ENCODE assay signal across 20 cellular contexts in genomic region chr1:75795703-75796193, GRCh38. TPM values are rescaled to one million over a fixed set of nuclear protein-coding genes. Genes with fewer than 3 reads are reported as not detected.
DNase-seq lines count a peak whose midpoint lies in the region; ATAC-seq and TF ChIP-seq lines count a peak whose summit lies in the region.
"Had no signal": no experiment of that assay in that cellular context is flagged by ENCODE, and none has a peak within 500 bp of the region (broad histone marks: within the 10 kb centered on the region; RNA-seq: fewer than 3 reads in every experiment).

No MANE protein-coding gene starts in this region.

- CTCF ChIA-PET in activated B cell treated with CpG ODN at 0.5 μM for 24 hours (lab: Charles Lee) = no interaction called here

- H3K4me3 Mint-ChIP-seq in stimulated activated naive CD8-positive, alpha-beta T cell treated with anti-CD3 and anti-CD28 coated beads, Interleukin-15, amount 100 ng/mL, for 72 hours = no peak overlapping the region
- H3K4me3 Mint-ChIP-seq in activated B cell treated with CpG ODN at 0.5 μM for 24 hours = no peak overlapping the region
- H3K4me3 Mint-ChIP-seq: activated CD4-positive, alpha-beta T cell treated with anti-CD3 and anti-CD28 coated beads, Interleukin-2, amount 10 ng/mL, durations not matched to agents 7 days and 5 days; activated T-helper 1 cell treated with anti-CD3 and anti-CD28 coated beads, Interleukin-12 subunit alpha, Interleukin-12 subunit beta, Interleukin-2, Interleukin-4 antibody, amounts not matched to agents 30 ng/mL and 10 ng/mL and 1 ng/mL, durations not matched to agents 14 hours and 24 hours and 36 hours; B cell; HFFc6; immature natural killer cell; naive thymus-derived CD4-positive, alpha-beta T cell had no signal

- no peak overlapping the region for H3K27ac Mint-ChIP-seq in stimulated activated naive CD8-positive, alpha-beta T cell treated with anti-CD3 and anti-CD28 coated beads, Interleukin-15, amount 100 ng/mL, for 72 hours
- no peak overlapping the region for H3K27ac Mint-ChIP-seq in activated B cell treated with CpG ODN at 0.5 μM for 24 hours
- H3K27ac Mint-ChIP-seq: activated CD4-positive, alpha-beta T cell treated with anti-CD3 and anti-CD28 coated beads, Interleukin-2, amount 10 ng/mL, durations not matched to agents 7 days and 5 days had no signal

- H3K4me1 Mint-ChIP-seq in stimulated activated naive CD8-positive, alpha-beta T cell treated with anti-CD3 and anti-CD28 coated beads, Interleukin-15, amount 100 ng/mL, for 72 hours = peaks cover 34% of the 10 kb centered on the region
- peaks cover 16% of the 10 kb centered on the region for H3K4me1 Mint-ChIP-seq in activated B cell treated with CpG ODN at 0.5 μM for 24 hours

- intact Hi-C loops in activated B cell treated with CpG ODN at 0.5 μM for 24 hours (cut with micrococcal nuclease) = loop anchor here (1.0 kb wide), 1 partner anchor 9 kb away; the partner anchor contains the start of gene RABGGTB

- H3K9me3 Mint-ChIP-seq in stimulated activated naive CD8-positive, alpha-beta T cell treated with anti-CD3 and anti-CD28 coated beads, Interleukin-15, amount 100 ng/mL, for 72 hours = no peaks in the 10 kb centered on the region
- no peaks in the 10 kb centered on the region for H3K9me3 Mint-ChIP-seq in activated B cell treated with CpG ODN at 0.5 μM for 24 hours
- H3K9me3 Mint-ChIP-seq: activated CD4-positive, alpha-beta T cell treated with anti-CD3 and anti-CD28 coated beads, Interleukin-2, amount 10 ng/mL, durations not matched to agents 7 days and 5 days; activated T-helper 1 cell treated with anti-CD3 and anti-CD28 coated beads, Interleukin-12 subunit alpha, Interleukin-12 subunit beta, Interleukin-2, Interleukin-4 antibody, amounts not matched to agents 30 ng/mL and 10 ng/mL and 1 ng/mL, durations not matched to agents 14 hours and 24 hours and 36 hours; HFFc6; immature natural killer cell; naive thymus-derived CD4-positive, alpha-beta T cell had no signal

- H3K36me3 Mint-ChIP-seq in activated B cell treated with CpG ODN at 0.5 μM for 24 hours (ENCODE audit: low read depth) = peaks cover 84% of the 10 kb centered on the region

- POLR2A ChIA-PET in activated B cell treated with CpG ODN at 0.5 μM for 24 hours (lab: Charles Lee) = interaction anchor here (0.6 to 3.6 kb wide), 3 partner anchors 9 to 1887 kb away, joined by 3 to 45 read pairs (median 6); partner anchors contain the start of gene RABGGTB

- peak; percentile 33 for DNase-seq in stimulated activated naive CD8-positive, alpha-beta T cell treated with anti-CD3 and anti-CD28 coated beads, Interleukin-15, Interleukin-2, amounts not matched to agents 100 U/mL and 50 U/mL, for 24 hours
- no peak for DNase-seq in stimulated activated naive CD8-positive, alpha-beta T cell treated with anti-CD3 and anti-CD28 coated beads, Interleukin-15, amount 100 ng/mL, for 72 hours
- DNase-seq in activated B cell treated with CpG ODN at 0.5 μM for 24 hours (no peak), NCI-H1694 treated with DMSO at 0.1 percent for 48 hours (lab: John Stamatoyannopoulos, UW) (no peak)
- DNase-seq: activated CD4-positive, alpha-beta T cell treated with anti-CD3 and anti-CD28 coated beads, Interleukin-2, amount 10 ng/mL, durations not matched to agents 7 days and 5 days; amniotic stem cell; Caco-2; heart left ventricle; HFFc6; immature natural killer cell; naive thymus-derived CD4-positive, alpha-beta T cell; NCI-H1694; NCI-H446 treated with DMSO at 0.1 percent for 48 hours; pancreas; SHP77 treated with DMSO at 0.1 percent for 48 hours had no signal

- ATAC-seq in stimulated activated naive CD8-positive, alpha-beta T cell treated with anti-CD3 and anti-CD28 coated beads, Interleukin-15, Interleukin-2, amounts not matched to agents 100 U/mL and 50 U/mL, for 24 hours = no peak
- ATAC-seq in stimulated activated naive CD8-positive, alpha-beta T cell treated with anti-CD3 and anti-CD28 coated beads, Interleukin-15, amount 100 ng/mL, for 72 hours = no peak
- peak; percentile 2 for ATAC-seq in HG02885 (IDR thresholded peaks at IDR 0.05; ENCODE audit: poor library complexity, unreplicated experiment)
- peak; percentile 13 for ATAC-seq in activated B cell treated with CpG ODN at 0.5 μM for 24 hours (ENCODE audit: low read depth)
- no peak for ATAC-seq in GM21390 (IDR thresholded peaks at IDR 0.05; ENCODE audit: unreplicated experiment)
- no peak for ATAC-seq in HG03565 (IDR thresholded peaks at IDR 0.05; ENCODE audit: unreplicated experiment)

- no peaks in the 10 kb centered on the region for H3K27me3 Mint-ChIP-seq in stimulated activated naive CD8-positive, alpha-beta T cell treated with anti-CD3 and anti-CD28 coated beads, Interleukin-15, amount 100 ng/mL, for 72 hours
- H3K27me3 Mint-ChIP-seq in activated B cell treated with CpG ODN at 0.5 μM for 24 hours = no peaks in the 10 kb centered on the region
- H3K27me3 Mint-ChIP-seq: activated CD4-positive, alpha-beta T cell treated with anti-CD3 and anti-CD28 coated beads, Interleukin-2, amount 10 ng/mL, durations not matched to agents 7 days and 5 days; B cell; naive thymus-derived CD4-positive, alpha-beta T cell had no signal

- TF ChIP-seq CTCF in activated B cell treated with CpG ODN at 0.5 μM for 24 hours (IDR thresholded peaks at IDR 0.05) = no peak

RNA-seq across cellular contexts. Expression of gene MSH4, which starts 0.9 kb away (rescaled TPM):
- total RNA-seq in activated B cell treated with CpG ODN at 0.5 μM for 24 hours = 1.2 and 1.4 TPM in 2 replicates

RNA-seq across cellular contexts. Expression of gene RABGGTB, which starts 9.7 kb away (rescaled TPM):
- 203 and 234 TPM in 2 replicates for total RNA-seq in activated B cell treated with CpG ODN at 0.5 μM for 24 hours

Comparison
In these comparisons a context has a peak if more than half of its experiments do, and no peak if none do; other contexts are left out.
1. ATAC-seq: peak in HG02885 (single experiment) and activated B cell treated with CpG ODN at 0.5 μM for 24 hours (single experiment); none in stimulated activated naive CD8-positive, alpha-beta T cell treated with anti-CD3 and anti-CD28 coated beads, Interleukin-15, Interleukin-2, amounts not matched to agents 100 U/mL and 50 U/mL, for 24 hours (single experiment), stimulated activated naive CD8-positive, alpha-beta T cell treated with anti-CD3 and anti-CD28 coated beads, Interleukin-15, amount 100 ng/mL, for 72 hours (single experiment), GM21390 (single experiment) and HG03565 (single experiment).